In the genomic region with DNA sequence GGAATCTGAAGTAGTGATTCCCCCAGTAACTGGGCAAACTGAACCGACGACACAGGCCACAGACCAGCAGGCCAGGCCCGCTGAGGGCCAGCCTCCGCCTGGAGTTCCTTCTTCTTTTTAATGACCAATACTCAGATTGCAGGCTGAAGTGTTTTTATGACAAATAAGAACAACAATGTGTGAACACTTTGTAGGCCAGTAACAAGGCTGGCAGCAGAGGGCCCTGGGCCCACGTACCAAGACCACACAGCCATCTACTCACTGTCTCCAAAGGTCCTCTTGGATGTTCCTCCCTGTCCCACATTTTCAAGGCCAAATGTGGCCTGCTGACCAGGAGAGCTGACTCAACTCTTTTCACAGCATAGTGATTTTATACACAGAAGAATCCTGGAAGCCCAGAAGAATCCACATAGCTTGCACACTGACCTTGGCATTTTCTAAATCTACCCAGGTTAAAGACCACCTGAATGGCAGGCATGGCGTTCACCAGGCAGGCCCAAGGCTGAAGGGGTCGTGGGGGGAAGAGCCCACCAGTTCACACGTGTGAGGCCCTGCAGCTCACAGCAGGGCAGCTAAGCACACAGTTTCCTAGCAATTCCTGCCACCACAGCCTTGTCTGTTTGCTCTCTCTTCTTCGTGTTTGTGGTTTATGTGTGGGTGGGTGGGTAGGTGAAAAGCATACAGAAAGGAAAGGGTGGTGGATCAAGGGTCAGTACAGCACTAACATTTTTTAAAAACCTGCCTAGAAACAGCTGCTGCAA, we compare ENCODE assay signal across 8 cellular contexts. TPM values are rescaled to one million over a fixed set of nuclear protein-coding genes. Genes with fewer than 3 reads are reported as not detected.
DNase-seq lines count a peak whose midpoint lies in the region; ATAC-seq, FAIRE-seq and TF ChIP-seq lines count a peak whose summit lies in the region.

No MANE protein-coding gene starts in this region.

- no peaks in the 10 kb centered on the region for H3K9me3 ChIP-seq in duodenal mucosa (ENCODE audit: control insufficient read depth in 1 of 2, low read length in 2 of 2)
- no peaks in the 10 kb centered on the region for H3K9me3 ChIP-seq in prostate gland
- no peaks in the 10 kb centered on the region for H3K9me3 ChIP-seq in BE2C

- TF ChIP-seq POLR2A in prostate gland (IDR thresholded peaks at IDR 0.05) = no peak

- FAIRE-seq in GM19239 (lab: Jason Lieb, UNC) = peak; percentile 80

- intact Hi-C loops in prostate gland (cut with DNase I) = no loop called here

- DNase-seq in GM19239 (ENCODE audit: insufficient read length, low spot score) (no peak), prostate gland (ENCODE audit: low spot score) (no peak), mesenteric fat pad (ENCODE audit: low spot score) (no peak), BE2C (no peak), NCI-H1930 (lab: John Stamatoyannopoulos, UW) (no peak)
- no peak for DNase-seq in stimulated activated CD4-positive, alpha-beta T cell treated with anti-CD3 and anti-CD28 coated beads, Interleukin-1b, Interleukin-23, amount 100 ng/mL, for 48 hours

- H3K27ac ChIP-seq in duodenal mucosa (ENCODE audit: low read depth, low read length) (peak overlapping the region; percentile 52), prostate gland (peak overlapping the region; percentile 73 to 81)

- H3K4me3 ChIP-seq in duodenal mucosa (ENCODE audit: low read depth in 1 of 2, low read length in 2 of 2) = no peak overlapping the region
- H3K4me3 ChIP-seq in prostate gland = no peak overlapping the region
- no peak overlapping the region for H3K4me3 ChIP-seq in BE2C (ENCODE audit: low read depth, low read length)

- ATAC-seq in HG03442 (IDR thresholded peaks at IDR 0.05; ENCODE audit: unreplicated experiment) = peak; percentile 31

- H3K9ac ChIP-seq in duodenal mucosa (ENCODE audit: low read depth in 1 of 2, low read length in 2 of 2) = peak overlapping the region in 1 of 2 donors; percentile 11

- no peak for TF ChIP-seq CTCF in prostate gland (IDR thresholded peaks at IDR 0.05)
- TF ChIP-seq CTCF in BE2C (IDR thresholded peaks at IDR 0.05; ENCODE audit: low read depth, low read length) = no peak

- H3K4me1 ChIP-seq in duodenal mucosa (ENCODE audit: control insufficient read depth in 1 of 2, insufficient read depth in 2 of 2, low read length in 2 of 2) (peaks cover 50 to 52% of the 10 kb centered on the region in 2 donors), prostate gland (replicated peaks) (peaks cover 7% of the 10 kb centered on the region), BE2C (peaks cover 64% of the 10 kb centered on the region)

- 49% methylated on average over 9 of the region's 9 CpGs for WGBS in prostate gland

- H3K36me3 ChIP-seq in duodenal mucosa (ENCODE audit: control insufficient read depth in 1 of 2, insufficient read depth in 2 of 2, low read length in 2 of 2) = no peaks in the 10 kb centered on the region
- H3K36me3 ChIP-seq in prostate gland = no peaks in the 10 kb centered on the region
- peaks cover 17% of the 10 kb centered on the region for H3K36me3 ChIP-seq in BE2C

- no peaks in the 10 kb centered on the region for H3K27me3 ChIP-seq in duodenal mucosa (ENCODE audit: control insufficient read depth in 1 of 2, insufficient read depth in 2 of 2, low read length in 2 of 2)
- no peaks in the 10 kb centered on the region for H3K27me3 ChIP-seq in prostate gland (replicated peaks; ENCODE audit: insufficient read depth)
- no peaks in the 10 kb centered on the region for H3K27me3 ChIP-seq in BE2C

RNA-seq across cellular contexts. Expression of a gene that starts 13.3 kb away (rescaled TPM):
- total RNA-seq in prostate gland = 100 to 1,000 TPM in 1 of 2 donors, 10 to 100 TPM in 1; 63.8 to 140 TPM
- 17.3 TPM for total RNA-seq in mesenteric fat pad
- 83.5 TPM for polyA plus RNA-seq in BE2C (2012; ENCODE audit: insufficient read depth, insufficient read length, low read depth)
